ENCODE assay signal across 8 cellular contexts in the genomic region with DNA sequence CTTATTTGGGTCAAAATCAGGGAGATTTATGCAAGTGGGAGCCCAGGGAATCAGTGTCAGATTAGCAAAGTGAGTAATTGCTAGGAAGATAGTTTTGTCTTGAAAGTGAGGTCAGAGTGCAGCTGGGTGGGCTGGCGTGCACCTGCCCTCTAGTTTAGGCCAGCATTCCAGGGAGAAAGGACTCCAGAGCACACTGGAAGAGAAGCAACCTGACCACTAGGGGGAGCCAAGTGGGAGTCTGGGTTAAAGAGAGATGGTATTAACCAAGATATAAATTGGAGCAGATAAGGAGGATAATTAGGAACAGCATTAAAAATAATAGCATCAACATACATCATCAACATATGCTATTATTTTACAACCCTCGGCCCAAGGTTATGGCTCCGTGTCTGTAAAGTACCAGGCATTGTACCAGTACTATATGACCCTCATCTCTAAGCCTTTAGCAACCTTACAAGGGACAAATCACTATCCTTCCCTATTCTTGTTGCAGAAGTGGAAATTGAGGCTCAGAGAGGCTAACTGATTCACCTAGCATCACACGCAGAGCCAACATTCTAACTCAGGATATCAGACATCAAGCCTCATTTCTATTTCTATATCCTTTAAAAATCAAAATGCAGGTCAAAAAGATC. TPM values are rescaled to one million over a fixed set of nuclear protein-coding genes. Genes with fewer than 3 reads are reported as not detected.
DNase-seq lines count a peak whose midpoint lies in the region; ATAC-seq and TF ChIP-seq lines count a peak whose summit lies in the region.

No MANE protein-coding gene starts in this region.

- TF ChIP-seq CTCF in AG04449 (IDR thresholded peaks at IDR 0.05; ENCODE audit: insufficient read depth, low read length, missing control alignments) = peak; percentile 49

- H3K4me3 Mint-ChIP-seq in activated CD8-positive, alpha-beta T cell treated with anti-CD3 and anti-CD28 coated beads, Interleukin-2, amount 10 ng/mL, durations not matched to agents 7 days and 5 days = no peak overlapping the region

- H3K4me3 ChIP-seq in AG04449 (ENCODE audit: low read depth, low read length) = no peak overlapping the region

- peaks cover 2% of the 10 kb centered on the region for H3K4me1 Mint-ChIP-seq in activated CD8-positive, alpha-beta T cell treated with anti-CD3 and anti-CD28 coated beads, Interleukin-2, amount 10 ng/mL, durations not matched to agents 7 days and 5 days (ENCODE audit: low read depth)

- in situ Hi-C loops in G401 (cut with HindIII; ENCODE audit: low sequenced_read_pairs) = loop anchor here (25.0 kb wide), 1 partner anchor 370 kb away; no protein-coding TSS in a partner anchor

- no peaks in the 10 kb centered on the region for H3K9me3 Mint-ChIP-seq in activated CD8-positive, alpha-beta T cell treated with anti-CD3 and anti-CD28 coated beads, Interleukin-2, amount 10 ng/mL, durations not matched to agents 7 days and 5 days (ENCODE audit: insufficient read depth)

- H3K27me3 Mint-ChIP-seq in activated CD8-positive, alpha-beta T cell treated with anti-CD3 and anti-CD28 coated beads, Interleukin-2, amount 10 ng/mL, durations not matched to agents 7 days and 5 days (ENCODE audit: low read depth) = no peaks in the 10 kb centered on the region

- H3K36me3 Mint-ChIP-seq in activated CD8-positive, alpha-beta T cell treated with anti-CD3 and anti-CD28 coated beads, Interleukin-2, amount 10 ng/mL, durations not matched to agents 7 days and 5 days (ENCODE audit: low read depth) = no peaks in the 10 kb centered on the region

- no peak for ATAC-seq in activated CD8-positive, alpha-beta T cell treated with anti-CD3 and anti-CD28 coated beads, Interleukin-2, amount 10 ng/mL, durations not matched to agents 7 days and 5 days
- ATAC-seq in GM19452 (IDR thresholded peaks at IDR 0.05; ENCODE audit: unreplicated experiment) (no peak), HG03432 (IDR thresholded peaks at IDR 0.05; ENCODE audit: unreplicated experiment) (no peak)

- POLR2A ChIA-PET in AG04449 (lab: Yijun Ruan, JAX) = no interaction called here
- POLR2A ChIA-PET in activated CD8-positive, alpha-beta T cell treated with anti-CD3 and anti-CD28 coated beads, Interleukin-2, amount 10 ng/mL, durations not matched to agents 7 days and 5 days (lab: Charles Lee) = no interaction called here

- CTCF ChIA-PET in AG04449 (lab: Yijun Ruan, JAX) = interaction anchor here (0.6 to 10.2 kb wide), 8 partner anchors 9 to 428 kb away, joined by 3 to 115 read pairs (median 3); no protein-coding TSS in a partner anchor
- CTCF ChIA-PET in activated CD8-positive, alpha-beta T cell treated with anti-CD3 and anti-CD28 coated beads, Interleukin-2, amount 10 ng/mL, durations not matched to agents 7 days and 5 days (lab: Charles Lee) = interaction anchor here (0.9 kb wide), 1 partner anchor 10 kb away, joined by 3 read pairs; no protein-coding TSS in a partner anchor

- H3K27ac Mint-ChIP-seq in activated CD8-positive, alpha-beta T cell treated with anti-CD3 and anti-CD28 coated beads, Interleukin-2, amount 10 ng/mL, durations not matched to agents 7 days and 5 days = no peak overlapping the region

- no peak for DNase-seq in AG04449 (ENCODE audit: low read depth, low spot score)
- DNase-seq in G401 (ENCODE audit: low spot score) = peak; percentile 2
- DNase-seq in NCI-H146 treated with DMSO at 0.1 percent for 48 hours (lab: John Stamatoyannopoulos, UW; ENCODE audit: unreplicated experiment) = peak; percentile 86
- peak; percentile 35 for DNase-seq in activated CD8-positive, alpha-beta T cell treated with anti-CD3 and anti-CD28 coated beads, Interleukin-2, amount 10 ng/mL, durations not matched to agents 7 days and 5 days
- DNase-seq in left kidney (ENCODE audit: low read depth, low spot score) = peak; percentile 43
- no peak for DNase-seq in ecto neural progenitor cell (ENCODE audit: low spot score)

RNA-seq across cellular contexts. Expression of a gene that starts 57.8 kb away (rescaled TPM):
- total RNA-seq in G401 (2014; rRNA removed; shearing (Covaris generic)) = 2.4 and 3.4 TPM in 2 replicates
- not detected for total RNA-seq in activated CD8-positive, alpha-beta T cell treated with anti-CD3 and anti-CD28 coated beads, Interleukin-2, amount 10 ng/mL, durations not matched to agents 7 days and 5 days

Comparison
In these comparisons a context has a peak if more than half of its experiments do, and no peak if none do; other contexts are left out.
1. DNase-seq: peak in G401 (single experiment), NCI-H146 treated with DMSO at 0.1 percent for 48 hours (single experiment), activated CD8-positive, alpha-beta T cell treated with anti-CD3 and anti-CD28 coated beads, Interleukin-2, amount 10 ng/mL, durations not matched to agents 7 days and 5 days (single experiment) and left kidney (single experiment); none in AG04449 (single experiment) and ecto neural progenitor cell (single experiment).